In genomic region chr16:49085689-49086088, GRCh38 we compare ENCODE assay signal across 19 cellular contexts.
"Had no signal": no experiment of that assay in that cellular context is flagged by ENCODE, and none has a peak within 500 bp of the region (broad histone marks: within the 10 kb centered on the region; RNA-seq: fewer than 3 reads in every experiment).

No MANE protein-coding gene starts in this region.

- H2AFZ ChIP-seq: hepatocyte had no signal

- H3K27me3 ChIP-seq: ascending aorta, hepatocyte, right atrium auricular region, suprapubic skin had no signal

- H3K4me3 ChIP-seq: ascending aorta, dorsolateral prefrontal cortex, hepatocyte, mucosa of descending colon, prostate gland, right atrium auricular region, suprapubic skin had no signal

- H3K4me1 ChIP-seq: ascending aorta, prostate gland, right atrium auricular region, suprapubic skin had no signal

- H3K27ac ChIP-seq: ascending aorta, dorsolateral prefrontal cortex, epithelial cell of prostate, hepatocyte, prostate gland, right atrium auricular region, suprapubic skin had no signal

- ATAC-seq: activated CD4-positive, CD25-positive, alpha-beta regulatory T cell treated with anti-CD3 and anti-CD28 coated beads, Interleukin-2, amount 50 U/mL, for 24 hours; activated CD8-positive, alpha-beta T cell treated with anti-CD3 and anti-CD28 coated beads, Interleukin-2, amount 10 ng/mL, durations not matched to agents 7 days and 5 days; mucosa of descending colon; naive thymus-derived CD4-positive, alpha-beta T cell had no signal

- DNase-seq: activated CD4-positive, alpha-beta T cell treated with anti-CD3 and anti-CD28 coated beads, Interleukin-2, amount 10 ng/mL, durations not matched to agents 7 days and 5 days; activated CD8-positive, alpha-beta memory T cell treated with anti-CD3 and anti-CD28 coated beads, Interleukin-2, amount 50 U/mL, for 4 hours; activated CD8-positive, alpha-beta T cell treated with anti-CD3 and anti-CD28 coated beads, Interleukin-2, amount 10 ng/mL, durations not matched to agents 7 days and 5 days; activated effector memory CD4-positive, alpha-beta T cell treated with Interleukin-2 at 50 U/mL for 16 hours; activated naive CD4-positive, alpha-beta T cell treated with anti-CD3 and anti-CD28 coated beads, Interleukin-2, amount 50 U/mL, for 16 hours; activated T-cell treated with anti-CD3 and anti-CD28 coated beads, Interleukin-2, amount 50 U/mL, for 48 hours; caudate nucleus; dorsolateral prefrontal cortex; mesenchymal stem cell; mucosa of descending colon; naive thymus-derived CD4-positive, alpha-beta T cell; trophoblast cell had no signal

- H3K9me3 ChIP-seq: mucosa of descending colon, prostate gland, suprapubic skin had no signal

- H3K4me2 ChIP-seq: hepatocyte had no signal

- H3K36me3 ChIP-seq: ascending aorta, prostate gland, right atrium auricular region, suprapubic skin had no signal
